ENCODE assay signal across 14 cellular contexts in genomic region chr22:21797444-21798221, GRCh38.
DNase-seq lines count a peak whose midpoint lies in the region; ATAC-seq and TF ChIP-seq lines count a peak whose summit lies in the region.
"Had no signal": no experiment of that assay in that cellular context is flagged by ENCODE, and none has a peak within 500 bp of the region (broad histone marks: within the 10 kb centered on the region; RNA-seq: fewer than 3 reads in every experiment).

No MANE protein-coding gene starts in this region.

- intact Hi-C loops in heart left ventricle (cut with DNase I): loop anchor here in 3 of 10 donors (2.0 to 10.0 kb wide), 4 partner anchors 70 to 140 kb away; partner anchors contain the start of gene MAPK1 (in 2 of the 3)

- in situ Hi-C loops in brain microvascular endothelial cell (cut with HindIII; ENCODE audit: low pct_ligation_motif_present, low sequenced_read_pairs): no loop called here

- WGBS in heart left ventricle, 4 donors: 27 to 45% (median 36%) methylated on average over 5 of the region's 5 CpGs

- H3K36me3 ChIP-seq in brain microvascular endothelial cell (replicated peaks): peaks cover 52% of the 10 kb centered on the region
- peaks cover 0 to 90% (median 56%) of the 10 kb centered on the region in 9 donors for H3K36me3 ChIP-seq in heart left ventricle
- H3K36me3 ChIP-seq in skeletal muscle tissue (ENCODE audit: control insufficient read depth in 3 of 3, insufficient read depth in 3 of 3, low read length in 3 of 3): peaks cover 16 to 26% (median 25%) of the 10 kb centered on the region in 3 donors

- H3K27ac ChIP-seq in brain microvascular endothelial cell (no peak overlapping the region), heart left ventricle (peak overlapping the region in 8 of 12 donors; percentile 7 to 61 (median 28)), skeletal muscle tissue (ENCODE audit: low read depth, low read length) (peak overlapping the region; percentile 59)

- H3K9ac ChIP-seq in skeletal muscle tissue (ENCODE audit: low read depth in 1 of 3, low read length in 3 of 3): peak overlapping the region in 2 of 3 donors; percentile 10 to 58

- peaks cover 0 to 19% (median 12%) of the 10 kb centered on the region in 12 donors for H3K4me1 ChIP-seq in heart left ventricle
- peaks cover 13 to 20% (median 14%) of the 10 kb centered on the region in 3 donors for H3K4me1 ChIP-seq in skeletal muscle tissue (ENCODE audit: control insufficient read depth in 3 of 3, insufficient read depth in 3 of 3, low read length in 3 of 3)

- no peak overlapping the region for H3K4me3 ChIP-seq in brain microvascular endothelial cell (ENCODE audit: low read depth, low read length)
- H3K4me3 ChIP-seq in heart left ventricle: no peak overlapping the region
- H3K4me3 ChIP-seq in skeletal muscle tissue (ENCODE audit: low read length in 3 of 3): no peak overlapping the region

- TF ChIP-seq CTCF in brain microvascular endothelial cell (IDR thresholded peaks at IDR 0.05; ENCODE audit: low read depth, low read length, missing control alignments) (no peak), heart left ventricle (IDR thresholded peaks at IDR 0.05) (no peak)

- H3K27me3 ChIP-seq in brain microvascular endothelial cell (replicated peaks) (no peaks in the 10 kb centered on the region), heart left ventricle (no peaks in the 10 kb centered on the region), skeletal muscle tissue (ENCODE audit: control insufficient read depth in 3 of 3, insufficient read depth in 3 of 3, low read length in 3 of 3) (no peaks in the 10 kb centered on the region)

- no peak for TF ChIP-seq POLR2A in heart left ventricle (IDR thresholded peaks at IDR 0.05)

- DNase-seq in GM04504 (ENCODE audit: low read depth) (peak; percentile 43), brain microvascular endothelial cell (peak; percentile 20), heart left ventricle (no peak), iPS-NIHi7 (ENCODE audit: extremely low spot score) (no peak), H4 (ENCODE audit: low spot score) (no peak), NCI-H748 (lab: John Stamatoyannopoulos, UW; ENCODE audit: unreplicated experiment) (no peak)
- DNase-seq: activated CD8-positive, alpha-beta memory T cell treated with anti-CD3 and anti-CD28 coated beads, Interleukin-2, amount 50 U/mL, for 4 hours; activated naive CD8-positive, alpha-beta T cell treated with anti-CD3 and anti-CD28 coated beads, Interleukin-2, amount 10 ng/mL, durations not matched to agents 7 days and 5 days; CD4-positive, CD25-positive, alpha-beta regulatory T cell; effector CD4-positive, alpha-beta T cell; NCI-H1105; OCI-M1 had no signal

- ATAC-seq in heart left ventricle (peak in 3 of 4 donors; percentile 47 to 73 (median 61)), HG03342 (IDR thresholded peaks at IDR 0.05; ENCODE audit: unreplicated experiment) (no peak)

- H3K9me3 ChIP-seq in heart left ventricle (no peaks in the 10 kb centered on the region), skeletal muscle tissue (ENCODE audit: control insufficient read depth in 3 of 3, low read length in 3 of 3) (no peaks in the 10 kb centered on the region)

Comparison
In these comparisons a context has a peak if more than half of its experiments do, and no peak if none do; other contexts are left out.
1. DNase-seq: peak in GM04504 (single experiment) and brain microvascular endothelial cell (single experiment); none in heart left ventricle (0 of 5), iPS-NIHi7 (single experiment), H4 (single experiment) and NCI-H748 (single experiment).